In the genomic region with DNA sequence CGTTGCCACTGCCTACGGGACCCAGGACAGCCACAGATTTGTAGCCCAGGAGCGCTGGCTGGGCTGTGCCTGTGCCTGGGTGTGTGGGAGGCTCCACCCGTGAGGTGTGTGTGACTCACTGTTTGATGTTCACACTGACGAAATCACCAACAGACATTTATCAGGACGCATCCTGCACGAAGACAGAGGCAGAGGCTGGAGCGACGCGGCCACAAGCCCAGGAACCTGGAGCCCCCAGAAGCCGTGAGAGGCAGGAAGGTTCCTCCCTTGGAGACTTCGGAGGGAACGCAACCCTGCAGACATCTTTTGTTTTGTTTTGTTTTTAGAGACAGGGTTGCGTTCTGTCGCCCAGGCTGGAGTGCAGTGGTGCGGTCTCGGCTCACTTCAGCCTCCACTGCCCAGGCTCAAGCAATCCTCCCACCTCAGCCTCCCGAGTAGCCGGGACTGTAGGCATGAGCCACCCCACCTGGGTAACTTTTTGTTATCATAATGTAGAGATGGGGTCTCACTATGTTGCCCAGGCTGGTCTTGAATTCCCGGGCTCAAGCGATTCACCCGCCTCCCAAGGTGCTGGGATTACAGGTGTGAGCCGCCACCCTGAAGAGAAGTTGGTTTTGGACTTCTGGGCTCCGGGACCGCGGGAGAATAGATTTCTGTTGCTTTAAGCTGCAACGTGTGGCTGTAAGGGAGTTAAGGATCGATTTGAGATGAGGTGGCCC, we compare ENCODE assay signal across 1 cellular context.
TF ChIP-seq lines count a peak whose summit lies in the region.

No MANE protein-coding gene starts in this region.

TF ChIP-seq in HepG2, 621 proteins besides CTCF, POLR2A, EP300 and RAD21 (continued from another document and continues in another):
- TF ChIP-seq DMTF1 (CRISPR knock-in tag; IDR thresholded peaks at IDR 0.05) (no peak), ZNF30 (CRISPR knock-in tag; IDR thresholded peaks at IDR 0.05) (no peak), CBX5 (CRISPR knock-in tag; IDR thresholded peaks at IDR 0.05; ENCODE audit: borderline replicate concordance) (peak; percentile 64; the same call in 1 of the 2 replicates), ELK4 (CRISPR knock-in tag; IDR thresholded peaks at IDR 0.05; ENCODE audit: borderline replicate concordance) (no peak), ZNF225 (CRISPR knock-in tag; IDR thresholded peaks at IDR 0.05) (0 out of 2 replicates have a peak, but pooled peaks have one; percentile 35), ZNF333 (CRISPR knock-in tag; IDR thresholded peaks at IDR 0.05; ENCODE audit: borderline replicate concordance) (peak; percentile 62; the same call in 1 of the 2 replicates), NRL (CRISPR knock-in tag; IDR thresholded peaks at IDR 0.05; ENCODE audit: borderline replicate concordance) (no peak), CCAR2 (optimal IDR thresholded peaks at IDR 0.05; ENCODE audit: low read depth, low read length) (no peak), ZHX1 (CRISPR knock-in tag; IDR thresholded peaks at IDR 0.05; ENCODE audit: low read depth) (0 out of 2 replicates have a peak, but pooled peaks have one; percentile 30), ZNF101 (CRISPR knock-in tag; IDR thresholded peaks at IDR 0.05; ENCODE audit: borderline replicate concordance, low read depth) (no peak), POLR2G (IDR thresholded peaks at IDR 0.05; ENCODE audit: low read depth, low read length) (no peak; the same call in 1 of the 2 replicates), ZNF205 (CRISPR knock-in tag; IDR thresholded peaks at IDR 0.05) (0 out of 2 replicates have a peak, but pooled peaks have one; percentile 31), SAP130 (CRISPR knock-in tag; IDR thresholded peaks at IDR 0.05; ENCODE audit: low read depth) (peak; percentile 46), ZSCAN29 (CRISPR knock-in tag; conservative IDR thresholded peaks at IDR 0.05) (no peak), HES4 (CRISPR knock-in tag; IDR thresholded peaks at IDR 0.05; ENCODE audit: borderline replicate concordance) (no peak), TARDBP (CRISPR knock-in tag; IDR thresholded peaks at IDR 0.05) (0 out of 2 replicates have a peak, but pooled peaks have one; percentile 53), AHR (CRISPR knock-in tag; IDR thresholded peaks at IDR 0.05) (no peak), ETV5 (CRISPR knock-in tag; IDR thresholded peaks at IDR 0.05; ENCODE audit: borderline replicate concordance) (peak; percentile 38; the same call in 1 of the 2 replicates), ATF4 (CRISPR knock-in tag; IDR thresholded peaks at IDR 0.05) (peak in 1 of 2 experiments; percentile 45; a peak in 1 of 4 replicates), TRIM24 (CRISPR knock-in tag; IDR thresholded peaks at IDR 0.05) (no peak), ZBTB38 (CRISPR knock-in tag; IDR thresholded peaks at IDR 0.05) (peak; percentile 96), ZNF790 (CRISPR knock-in tag; IDR thresholded peaks at IDR 0.05; ENCODE audit: borderline replicate concordance) (no peak), BHLHE40 (IDR thresholded peaks at IDR 0.05; ENCODE audit: low read length) (peak; percentile 37; the same call in 1 of the 2 replicates), ELF3 (CRISPR knock-in tag; IDR thresholded peaks at IDR 0.05) (0 out of 2 replicates have a peak, but pooled peaks have one; percentile 23), MED1 (CRISPR knock-in tag; IDR thresholded peaks at IDR 0.05) (0 out of 2 replicates have a peak, but pooled peaks have one; percentile 24), NBN (conservative IDR thresholded peaks at IDR 0.05) (no peak), PATZ1 (CRISPR knock-in tag; IDR thresholded peaks at IDR 0.05) (peak; percentile 36; the same call in 1 of the 2 replicates), CREM (IDR thresholded peaks at IDR 0.05) (no peak), CREM (CRISPR knock-in tag; IDR thresholded peaks at IDR 0.05) (no peak), ZNF350 (CRISPR knock-in tag; IDR thresholded peaks at IDR 0.05; ENCODE audit: borderline replicate concordance, low read depth) (peak; percentile 18; the same call in 1 of the 2 replicates), AKAP8 (CRISPR knock-in tag; IDR thresholded peaks at IDR 0.05) (0 out of 2 replicates have a peak, but pooled peaks have one; percentile 61), CCDC6 (CRISPR knock-in tag; IDR thresholded peaks at IDR 0.05) (no peak)
- TF ChIP-seq, protein P1, sequence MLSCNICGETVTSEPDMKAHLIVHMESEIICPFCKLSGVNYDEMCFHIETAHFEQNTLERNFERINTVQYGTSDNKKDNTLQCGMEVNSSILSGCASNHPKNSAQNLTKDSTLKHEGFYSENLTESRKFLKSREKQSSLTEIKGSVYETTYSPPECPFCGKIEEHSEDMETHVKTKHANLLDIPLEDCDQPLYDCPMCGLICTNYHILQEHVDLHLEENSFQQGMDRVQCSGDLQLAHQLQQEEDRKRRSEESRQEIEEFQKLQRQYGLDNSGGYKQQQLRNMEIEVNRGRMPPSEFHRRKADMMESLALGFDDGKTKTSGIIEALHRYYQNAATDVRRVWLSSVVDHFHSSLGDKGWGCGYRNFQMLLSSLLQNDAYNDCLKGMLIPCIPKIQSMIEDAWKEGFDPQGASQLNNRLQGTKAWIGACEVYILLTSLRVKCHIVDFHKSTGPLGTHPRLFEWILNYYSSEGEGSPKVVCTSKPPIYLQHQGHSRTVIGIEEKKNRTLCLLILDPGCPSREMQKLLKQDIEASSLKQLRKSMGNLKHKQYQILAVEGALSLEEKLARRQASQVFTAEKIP (CRISPR knock-in tag; IDR thresholded peaks at IDR 0.05; ENCODE audit: borderline replicate concordance) = no peak
- TF ChIP-seq, protein P2, sequence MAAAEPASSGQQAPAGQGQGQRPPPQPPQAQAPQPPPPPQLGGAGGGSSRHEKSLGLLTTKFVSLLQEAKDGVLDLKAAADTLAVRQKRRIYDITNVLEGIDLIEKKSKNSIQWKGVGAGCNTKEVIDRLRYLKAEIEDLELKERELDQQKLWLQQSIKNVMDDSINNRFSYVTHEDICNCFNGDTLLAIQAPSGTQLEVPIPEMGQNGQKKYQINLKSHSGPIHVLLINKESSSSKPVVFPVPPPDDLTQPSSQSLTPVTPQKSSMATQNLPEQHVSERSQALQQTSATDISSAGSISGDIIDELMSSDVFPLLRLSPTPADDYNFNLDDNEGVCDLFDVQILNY (CRISPR knock-in tag; conservative IDR thresholded peaks at IDR 0.05) = no peak
- TF ChIP-seq, protein P3, sequence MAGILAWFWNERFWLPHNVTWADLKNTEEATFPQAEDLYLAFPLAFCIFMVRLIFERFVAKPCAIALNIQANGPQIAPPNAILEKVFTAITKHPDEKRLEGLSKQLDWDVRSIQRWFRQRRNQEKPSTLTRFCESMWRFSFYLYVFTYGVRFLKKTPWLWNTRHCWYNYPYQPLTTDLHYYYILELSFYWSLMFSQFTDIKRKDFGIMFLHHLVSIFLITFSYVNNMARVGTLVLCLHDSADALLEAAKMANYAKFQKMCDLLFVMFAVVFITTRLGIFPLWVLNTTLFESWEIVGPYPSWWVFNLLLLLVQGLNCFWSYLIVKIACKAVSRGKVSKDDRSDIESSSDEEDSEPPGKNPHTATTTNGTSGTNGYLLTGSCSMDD (CRISPR knock-in tag; IDR thresholded peaks at IDR 0.05) = no peak
- TF ChIP-seq, protein P4, sequence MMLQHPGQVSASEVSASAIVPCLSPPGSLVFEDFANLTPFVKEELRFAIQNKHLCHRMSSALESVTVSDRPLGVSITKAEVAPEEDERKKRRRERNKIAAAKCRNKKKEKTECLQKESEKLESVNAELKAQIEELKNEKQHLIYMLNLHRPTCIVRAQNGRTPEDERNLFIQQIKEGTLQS (CRISPR knock-in tag; IDR thresholded peaks at IDR 0.05) = peak; percentile 82
- TF ChIP-seq, protein P5, sequence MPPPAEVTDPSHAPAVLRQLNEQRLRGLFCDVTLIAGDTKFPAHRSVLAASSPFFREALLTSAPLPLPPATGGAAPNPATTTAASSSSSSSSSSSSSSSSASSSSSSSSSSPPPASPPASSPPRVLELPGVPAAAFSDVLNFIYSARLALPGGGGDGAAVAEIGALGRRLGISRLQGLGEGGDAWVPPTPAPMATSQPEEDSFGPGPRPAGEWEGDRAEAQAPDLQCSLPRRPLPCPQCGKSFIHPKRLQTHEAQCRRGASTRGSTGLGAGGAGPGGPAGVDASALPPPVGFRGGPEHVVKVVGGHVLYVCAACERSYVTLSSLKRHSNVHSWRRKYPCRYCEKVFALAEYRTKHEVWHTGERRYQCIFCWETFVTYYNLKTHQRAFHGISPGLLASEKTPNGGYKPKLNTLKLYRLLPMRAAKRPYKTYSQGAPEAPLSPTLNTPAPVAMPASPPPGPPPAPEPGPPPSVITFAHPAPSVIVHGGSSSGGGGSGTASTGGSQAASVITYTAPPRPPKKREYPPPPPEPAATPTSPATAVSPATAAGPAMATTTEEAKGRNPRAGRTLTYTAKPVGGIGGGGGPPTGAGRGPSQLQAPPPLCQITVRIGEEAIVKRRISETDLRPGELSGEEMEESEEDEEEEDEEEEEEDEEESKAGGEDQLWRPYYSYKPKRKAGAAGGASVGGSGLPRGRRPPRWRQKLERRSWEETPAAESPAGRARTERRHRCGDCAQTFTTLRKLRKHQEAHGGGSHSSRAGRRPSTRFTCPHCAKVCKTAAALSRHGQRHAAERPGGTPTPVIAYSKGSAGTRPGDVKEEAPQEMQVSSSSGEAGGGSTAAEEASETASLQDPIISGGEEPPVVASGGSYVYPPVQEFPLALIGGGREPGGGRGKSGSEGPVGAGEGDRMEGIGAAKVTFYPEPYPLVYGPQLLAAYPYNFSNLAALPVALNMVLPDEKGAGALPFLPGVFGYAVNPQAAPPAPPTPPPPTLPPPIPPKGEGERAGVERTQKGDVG (CRISPR knock-in tag; IDR thresholded peaks at IDR 0.05; ENCODE audit: borderline replicate concordance) = peak; percentile 23; the same call in 1 of the 2 replicates
